In the genomic region with DNA sequence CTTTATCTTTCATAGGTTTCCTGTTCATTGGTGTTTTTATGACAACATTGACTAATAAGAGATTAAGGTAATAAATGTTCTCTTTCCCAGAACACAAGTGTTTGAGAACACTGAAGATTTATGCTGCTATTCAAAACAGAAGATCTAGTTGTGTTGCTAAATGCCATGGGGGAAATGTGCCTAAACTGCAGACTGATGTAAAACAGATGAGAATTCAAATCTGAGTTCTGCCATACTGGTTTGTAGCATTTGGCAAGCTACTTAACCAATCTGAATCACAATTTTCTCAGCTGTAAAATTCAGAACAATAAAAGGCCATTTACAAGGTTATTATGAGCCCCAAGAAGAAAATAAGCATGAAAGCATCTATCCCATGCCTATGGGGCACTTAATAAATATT, we compare ENCODE assay signal across 29 cellular contexts. TPM values are rescaled to one million over a fixed set of nuclear protein-coding genes. Genes with fewer than 3 reads are reported as not detected.
A peak's percentile ranks its signal among the peaks of the same experiment; 100 is the strongest.
DNase-seq lines count a peak whose midpoint lies in the region; ATAC-seq and TF ChIP-seq lines count a peak whose summit lies in the region.
"Had no signal": no experiment of that assay in that cellular context is flagged by ENCODE, and none has a peak within 500 bp of the region (broad histone marks: within the 10 kb centered on the region; RNA-seq: fewer than 3 reads in every experiment).

No MANE protein-coding gene starts in this region.

- H4K20me1 ChIP-seq in fibroblast of lung (ENCODE audit: control insufficient read depth, extremely low read depth, insufficient read depth, low read length): no peaks in the 10 kb centered on the region

- H3K27ac ChIP-seq in SK-N-MC (peak overlapping the region; percentile 66), fibroblast of lung (ENCODE audit: insufficient read depth, low read length) (no peak overlapping the region), gastrocnemius medialis (peak overlapping the region in 2 of 4 donors; percentile 40 to 62), upper lobe of right lung (no peak overlapping the region), coronary artery (no peak overlapping the region)
- H3K27ac ChIP-seq: body of pancreas, psoas muscle, thoracic aorta, WERI-Rb-1 had no signal

- H3K9me3 ChIP-seq in SK-N-MC (ENCODE audit: low read depth, low read length) (no peaks in the 10 kb centered on the region), fibroblast of lung (ENCODE audit: control insufficient read depth, insufficient read depth, low read depth, low read length) (no peaks in the 10 kb centered on the region), gastrocnemius medialis (no peaks in the 10 kb centered on the region), upper lobe of right lung (no peaks in the 10 kb centered on the region)
- H3K9me3 ChIP-seq: body of pancreas, psoas muscle, thoracic aorta had no signal

- CTCF ChIA-PET in BJ (lab: Yijun Ruan, JAX): interaction anchor here (0.6 to 1.8 kb wide), 6 partner anchors 8 to 322 kb away, joined by 3 to 7 read pairs (median 4); a partner anchor contains a TSS

- H3K4me1 ChIP-seq in fibroblast of lung (ENCODE audit: control insufficient read depth, extremely low read depth, insufficient read depth, low read length): no peaks in the 10 kb centered on the region
- no peaks in the 10 kb centered on the region for H3K4me1 ChIP-seq in gastrocnemius medialis
- H3K4me1 ChIP-seq in upper lobe of right lung: no peaks in the 10 kb centered on the region
- H3K4me1 ChIP-seq: body of pancreas, psoas muscle had no signal

- peaks cover 26% of the 10 kb centered on the region for H3K27me3 Mint-ChIP-seq in activated T-helper 17 cell treated with anti-CD3 and anti-CD28 coated beads, Interleukin-2, amount 50 U/mL, for 72 hours
- H3K27me3 Mint-ChIP-seq: stimulated activated naive B cell treated with anti-CD40 and anti-IgM and Interleukin-4, amounts not matched to agents 10 μg/mL and 1 μg/mL and 100 μg/mL, for 72 hours had no signal

- H3K4me3 ChIP-seq in BJ (ENCODE audit: low read depth, low read length) (no peak overlapping the region; the same call in 1 of the 2 replicates), SK-N-MC (peak overlapping the region; percentile 39), fibroblast of lung (replicated peaks in 1 of 4; ENCODE audit: control extremely low read depth in 1 of 4, insufficient read depth in 1 of 4, low read depth in 3 of 4, low read length in 4 of 4) (no peak overlapping the region), gastrocnemius medialis (peak overlapping the region; percentile 40 to 51 (median 46)), upper lobe of right lung (no peak overlapping the region), coronary artery (no peak overlapping the region)
- H3K4me3 ChIP-seq: body of pancreas, GM23338 had no signal

- no peak overlapping the region for H3K4me3 Mint-ChIP-seq in activated T-helper 17 cell treated with anti-CD3 and anti-CD28 coated beads, Interleukin-2, amount 50 U/mL, for 72 hours
- H3K4me3 Mint-ChIP-seq: activated naive CD8-positive, alpha-beta T cell treated with anti-CD3 and anti-CD28 coated beads for 36 hours; activated T-helper 1 cell treated with anti-CD3 and anti-CD28 coated beads, Interleukin-12 subunit alpha, Interleukin-12 subunit beta, Interleukin-2, Interleukin-4 antibody, amounts not matched to agents 30 ng/mL and 10 ng/mL and 1 ng/mL, durations not matched to agents 14 hours and 24 hours and 36 hours; CD4-positive, CD25-positive, alpha-beta regulatory T cell; GM23338; naive B cell; stimulated activated naive B cell treated with anti-CD40 and anti-IgM and Interleukin-4, amounts not matched to agents 10 μg/mL and 1 μg/mL and 100 μg/mL, for 72 hours had no signal

- H3K27ac Mint-ChIP-seq in activated T-helper 17 cell treated with anti-CD3 and anti-CD28 coated beads, Interleukin-2, amount 50 U/mL, for 72 hours: no peak overlapping the region
- H3K27ac Mint-ChIP-seq: activated naive CD8-positive, alpha-beta T cell treated with anti-CD3 and anti-CD28 coated beads for 36 hours; activated T-helper 1 cell treated with anti-CD3 and anti-CD28 coated beads, Interleukin-12 subunit alpha, Interleukin-12 subunit beta, Interleukin-2, Interleukin-4 antibody, amounts not matched to agents 30 ng/mL and 10 ng/mL and 1 ng/mL, durations not matched to agents 14 hours and 24 hours and 36 hours; CD4-positive, CD25-positive, alpha-beta regulatory T cell; GM23338; naive B cell; stimulated activated naive B cell treated with anti-CD40 and anti-IgM and Interleukin-4, amounts not matched to agents 10 μg/mL and 1 μg/mL and 100 μg/mL, for 72 hours had no signal

- H3K27me3 ChIP-seq in BJ (ENCODE audit: control insufficient read depth, insufficient read depth, low read length) (no peaks in the 10 kb centered on the region), fibroblast of lung (ENCODE audit: control insufficient read depth, insufficient read depth, low read length) (no peaks in the 10 kb centered on the region), gastrocnemius medialis (no peaks in the 10 kb centered on the region), upper lobe of right lung (no peaks in the 10 kb centered on the region)
- H3K27me3 ChIP-seq: body of pancreas had no signal

- H3K36me3 Mint-ChIP-seq in activated T-helper 17 cell treated with anti-CD3 and anti-CD28 coated beads, Interleukin-2, amount 50 U/mL, for 72 hours (ENCODE audit: low read depth): no peaks in the 10 kb centered on the region
- H3K36me3 Mint-ChIP-seq: activated naive CD8-positive, alpha-beta T cell treated with anti-CD3 and anti-CD28 coated beads for 36 hours; CD4-positive, CD25-positive, alpha-beta regulatory T cell; naive B cell; stimulated activated naive B cell treated with anti-CD40 and anti-IgM and Interleukin-4, amounts not matched to agents 10 μg/mL and 1 μg/mL and 100 μg/mL, for 72 hours had no signal

- H2AFZ ChIP-seq in fibroblast of lung (ENCODE audit: low read length): no peak overlapping the region
- H2AFZ ChIP-seq: GM23338 had no signal

- no peak overlapping the region for H3K9ac ChIP-seq in SK-N-MC (ENCODE audit: insufficient read length)
- H3K9ac ChIP-seq in fibroblast of lung (ENCODE audit: insufficient read depth, low read length): no peak overlapping the region

- no peak overlapping the region for H3K4me2 ChIP-seq in fibroblast of lung (ENCODE audit: extremely low read depth, insufficient read depth, low read length)
- H3K4me2 ChIP-seq: GM23338 had no signal

- H3K79me2 ChIP-seq in fibroblast of lung (ENCODE audit: control insufficient read depth, insufficient read depth, low read length): no peaks in the 10 kb centered on the region

- intact Hi-C loops in gastrocnemius medialis (cut with DNase I; ENCODE audit: low total_unique reads): no loop called here
- intact Hi-C loops in upper lobe of right lung (cut with DNase I): no loop called here

- peak; percentile 84 for DNase-seq in BJ (ENCODE audit: low read depth)
- peak; percentile 87 for DNase-seq in SK-N-MC (ENCODE audit: low read depth, low spot score)
- peak; percentile 40 to 44 for DNase-seq in fibroblast of lung (ENCODE audit: low read depth in 2 of 2)
- DNase-seq in gastrocnemius medialis: no peak
- no peak for DNase-seq in activated CD4-positive, alpha-beta T cell treated with anti-CD3 and anti-CD28 coated beads, Interleukin-2, amount 50 U/mL, for 4 hours
- DNase-seq in upper lobe of right lung: no peak
- DNase-seq in coronary artery (ENCODE audit: low spot score): no peak
- DNase-seq: activated naive CD8-positive, alpha-beta T cell treated with anti-CD3 and anti-CD28 coated beads for 36 hours; body of pancreas; CD4-positive, CD25-positive, alpha-beta regulatory T cell; EL; erythroblast; left colon; naive B cell; NCI-H1105 treated with DMSO at 0.1 percent for 48 hours; NCI-H2081; NCI-H226; NCI-H774; nucleus accumbens; psoas muscle; stimulated activated CD4-positive, alpha-beta T cell treated with anti-CD3 and anti-CD28 coated beads, Interleukin-2, amount 100 ng/mL, for 48 hours; stimulated activated naive B cell treated with anti-CD40 and anti-IgM and Interleukin-4, amounts not matched to agents 10 μg/mL and 1 μg/mL and 100 μg/mL, for 72 hours; WERI-Rb-1 had no signal

- in situ Hi-C loops in gastrocnemius medialis (cut with MboI; ENCODE audit: low sequenced_read_pairs in 4 of 4): no loop called here

- H3K36me3 ChIP-seq in BJ (ENCODE audit: control insufficient read depth, insufficient read depth, low read length): no peaks in the 10 kb centered on the region; the same call in 1 of the 2 replicates
- no peaks in the 10 kb centered on the region for H3K36me3 ChIP-seq in SK-N-MC (ENCODE audit: insufficient read depth, low read length)
- no peaks in the 10 kb centered on the region for H3K36me3 ChIP-seq in fibroblast of lung (ENCODE audit: control insufficient read depth, insufficient read depth, low read length)
- H3K36me3 ChIP-seq in gastrocnemius medialis: no peaks in the 10 kb centered on the region
- no peaks in the 10 kb centered on the region for H3K36me3 ChIP-seq in upper lobe of right lung
- H3K36me3 ChIP-seq: thoracic aorta, WERI-Rb-1 had no signal

- POLR2A ChIA-PET in BJ (lab: Charles Lee): interaction anchor here (0.7 kb wide), 2 partner anchors 11 to 238 kb away, joined by 3 to 7 read pairs; no protein-coding TSS in a partner anchor

- no peak for TF ChIP-seq CTCF in BJ (IDR thresholded peaks at IDR 0.05; ENCODE audit: insufficient read depth, low read depth, low read length)
- TF ChIP-seq CTCF in fibroblast of lung (conservative IDR thresholded peaks at IDR 0.05 in 1 of 2, IDR thresholded peaks at IDR 0.05 in 1 of 2; ENCODE audit: low read depth in 1 of 2, low read length in 2 of 2): no peak
- TF ChIP-seq CTCF in gastrocnemius medialis (IDR thresholded peaks at IDR 0.05 in 4 of 5, conservative IDR thresholded peaks at IDR 0.05 in 1 of 5): no peak
- no peak for TF ChIP-seq CTCF in upper lobe of right lung (IDR thresholded peaks at IDR 0.05)
- TF ChIP-seq CTCF in coronary artery (IDR thresholded peaks at IDR 0.05): no peak

- peaks cover 5% of the 10 kb centered on the region for H3K9me3 Mint-ChIP-seq in activated T-helper 17 cell treated with anti-CD3 and anti-CD28 coated beads, Interleukin-2, amount 50 U/mL, for 72 hours
- H3K9me3 Mint-ChIP-seq: activated naive CD8-positive, alpha-beta T cell treated with anti-CD3 and anti-CD28 coated beads for 36 hours; activated T-helper 1 cell treated with anti-CD3 and anti-CD28 coated beads, Interleukin-12 subunit alpha, Interleukin-12 subunit beta, Interleukin-2, Interleukin-4 antibody, amounts not matched to agents 30 ng/mL and 10 ng/mL and 1 ng/mL, durations not matched to agents 14 hours and 24 hours and 36 hours; GM23338 had no signal

- TF ChIP-seq POLR2A in gastrocnemius medialis (IDR thresholded peaks at IDR 0.05): no peak

- H3K4me1 Mint-ChIP-seq in activated T-helper 17 cell treated with anti-CD3 and anti-CD28 coated beads, Interleukin-2, amount 50 U/mL, for 72 hours: no peaks in the 10 kb centered on the region
- H3K4me1 Mint-ChIP-seq: activated naive CD8-positive, alpha-beta T cell treated with anti-CD3 and anti-CD28 coated beads for 36 hours; CD4-positive, CD25-positive, alpha-beta regulatory T cell; naive B cell had no signal

- ATAC-seq in gastrocnemius medialis: peak in 1 of 2 donors; percentile 41
- no peak for ATAC-seq in upper lobe of right lung
- ATAC-seq in activated T-helper 17 cell treated with anti-CD3 and anti-CD28 coated beads, Interleukin-2, amount 50 U/mL, for 72 hours (replicated peaks): no peak
- ATAC-seq: body of pancreas; GM23338; left colon; psoas muscle; stimulated activated naive B cell treated with anti-CD40 and anti-IgM and Interleukin-4, amounts not matched to agents 10 μg/mL and 1 μg/mL and 100 μg/mL, for 72 hours had no signal

RNA-seq across cellular contexts. Expression of a gene that starts 2.3 kb away (rescaled TPM):
- polyA plus RNA-seq in BJ (2011; rRNA removed) (0.72 and 0.98 TPM in 2 replicates), fibroblast of lung (not detected in 2 replicates)
- 3.1 and 4.0 TPM in 2 replicates for polyA minus RNA-seq in BJ (2011; rRNA and poly(A)+ RNA removed)
- total RNA-seq in fibroblast of lung (0.51 and 0.66 TPM in 2 replicates), gastrocnemius medialis (1 to 10 TPM; 1.4 to 4.6 (median 1.7) TPM), upper lobe of right lung (0.87 TPM)
- polyA plus RNA-seq in fibroblast of lung (2012): not detected in 2 replicates
- polyA minus RNA-seq in fibroblast of lung (ENCODE audit: low replicate concordance): not detected in 2 replicates
- not detected for total RNA-seq in activated T-helper 17 cell treated with anti-CD3 and anti-CD28 coated beads, Interleukin-2, amount 50 U/mL, for 72 hours
- total RNA-seq: activated naive CD8-positive, alpha-beta T cell treated with anti-CD3 and anti-CD28 coated beads for 36 hours; activated T-helper 1 cell treated with anti-CD3 and anti-CD28 coated beads, Interleukin-12 subunit alpha, Interleukin-12 subunit beta, Interleukin-2, Interleukin-4 antibody, amounts not matched to agents 30 ng/mL and 10 ng/mL and 1 ng/mL, durations not matched to agents 14 hours and 24 hours and 36 hours; CD4-positive, CD25-positive, alpha-beta regulatory T cell; chondrocyte; GM23338; OCI-LY7 had no signal
- polyA plus RNA-seq: CD4-positive, CD25-positive, alpha-beta regulatory T cell; GM23338 had no signal

RNA-seq across cellular contexts. Expression of a gene that starts 45.3 kb away (rescaled TPM):
- polyA plus RNA-seq in BJ (2011; rRNA removed): 3.0 and 3.1 TPM in 2 replicates
- polyA minus RNA-seq in BJ (2011; rRNA and poly(A)+ RNA removed): 0.46 and 0.85 TPM in 2 replicates
- total RNA-seq in fibroblast of lung: 2.8 and 6.3 TPM in 2 replicates
- 0.98 and 1.5 TPM in 2 replicates for polyA plus RNA-seq in fibroblast of lung
- 0.84 and 1.2 TPM in 2 replicates for polyA plus RNA-seq in fibroblast of lung (2012)
- not detected in 2 replicates for polyA minus RNA-seq in fibroblast of lung (ENCODE audit: low replicate concordance)
- under 1 TPM in 1 of 4 donors, not detected in 3; 0.38 TPM for total RNA-seq in gastrocnemius medialis
- total RNA-seq in upper lobe of right lung: 2.3 TPM
- total RNA-seq in activated T-helper 17 cell treated with anti-CD3 and anti-CD28 coated beads, Interleukin-2, amount 50 U/mL, for 72 hours: not detected
- total RNA-seq: activated naive CD8-positive, alpha-beta T cell treated with anti-CD3 and anti-CD28 coated beads for 36 hours; activated T-helper 1 cell treated with anti-CD3 and anti-CD28 coated beads, Interleukin-12 subunit alpha, Interleukin-12 subunit beta, Interleukin-2, Interleukin-4 antibody, amounts not matched to agents 30 ng/mL and 10 ng/mL and 1 ng/mL, durations not matched to agents 14 hours and 24 hours and 36 hours; CD4-positive, CD25-positive, alpha-beta regulatory T cell; thoracic aorta had no signal
- polyA plus RNA-seq: CD4-positive, CD25-positive, alpha-beta regulatory T cell had no signal

Comparison
In these comparisons a context has a peak if more than half of its experiments do, and no peak if none do; other contexts are left out.
1. DNase-seq: peak in BJ (single experiment), SK-N-MC (single experiment) and fibroblast of lung (2 of 2); none in gastrocnemius medialis (0 of 2), activated CD4-positive, alpha-beta T cell treated with anti-CD3 and anti-CD28 coated beads, Interleukin-2, amount 50 U/mL, for 4 hours (0 of 2), upper lobe of right lung (single experiment) and coronary artery (single experiment).
2. H3K4me3 ChIP-seq: peak in SK-N-MC (single experiment) and gastrocnemius medialis (4 of 4); none in BJ (single experiment), fibroblast of lung (0 of 4), upper lobe of right lung (single experiment) and coronary artery (single experiment).